ENCODE assay signal across 3 cellular contexts in the genomic region with DNA sequence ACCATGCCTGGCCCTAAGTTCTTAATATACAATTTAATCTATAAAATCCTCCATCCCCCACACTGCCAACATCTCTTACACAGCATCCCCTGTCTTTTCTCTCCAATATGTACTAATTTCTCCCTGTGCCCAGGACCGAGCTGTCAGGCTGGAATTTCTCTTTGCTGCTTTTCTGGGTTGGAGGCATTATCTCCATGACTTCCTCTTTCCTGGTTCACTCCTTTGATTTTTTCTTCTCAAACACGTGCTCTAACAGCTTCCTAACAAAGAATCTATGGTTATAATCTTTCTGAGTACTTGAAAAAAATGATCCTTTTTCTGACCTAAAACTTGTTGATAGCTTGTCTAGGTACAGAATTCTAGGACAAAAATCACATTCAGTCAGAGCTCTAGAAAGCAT.
TF ChIP-seq lines count a peak whose summit lies in the region.

No MANE protein-coding gene starts in this region.

TF ChIP-seq in SK-N-SH, 30 proteins besides CTCF, POLR2A, EP300 and RAD21 (continued from another document):
- TF ChIP-seq, protein P1, sequence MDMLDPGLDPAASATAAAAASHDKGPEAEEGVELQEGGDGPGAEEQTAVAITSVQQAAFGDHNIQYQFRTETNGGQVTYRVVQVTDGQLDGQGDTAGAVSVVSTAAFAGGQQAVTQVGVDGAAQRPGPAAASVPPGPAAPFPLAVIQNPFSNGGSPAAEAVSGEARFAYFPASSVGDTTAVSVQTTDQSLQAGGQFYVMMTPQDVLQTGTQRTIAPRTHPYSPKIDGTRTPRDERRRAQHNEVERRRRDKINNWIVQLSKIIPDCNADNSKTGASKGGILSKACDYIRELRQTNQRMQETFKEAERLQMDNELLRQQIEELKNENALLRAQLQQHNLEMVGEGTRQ (IDR thresholded peaks at IDR 0.05; ENCODE audit: borderline replicate concordance, low read depth, low read length) = no peak
- no peak for TF ChIP-seq POLR2AphosphoS5 (IDR thresholded peaks at IDR 0.05; ENCODE audit: low read depth, low read length)

TF ChIP-seq in SK-N-SH treated with all-trans-retinoic acid at 6 μM for 48 hours, 23 proteins besides CTCF, POLR2A, EP300 and RAD21 (continued from another document):
- TF ChIP-seq GLIS3 (CRISPR knock-in tag; IDR thresholded peaks at IDR 0.05) = no peak
TF ChIP-seq in SK-N-SH treated with all-trans-retinoic acid at 6 μM for 48 hours: peak in this region for 0.

TF ChIP-seq in GM23338, 12 proteins besides CTCF, POLR2A, EP300 and RAD21 (continued from another document):
- TF ChIP-seq NANOG (IDR thresholded peaks at IDR 0.05; ENCODE audit: borderline replicate concordance) = no peak
- no peak for TF ChIP-seq POLR2AphosphoS5 (IDR thresholded peaks at IDR 0.05; ENCODE audit: low read depth)
- no peak for TF ChIP-seq ETS1 (IDR thresholded peaks at IDR 0.05)
